In genomic region chr17:7887482-7888183, GRCh38 we compare ENCODE assay signal across 1 cellular context.
TF ChIP-seq lines count a peak whose summit lies in the region.

No MANE protein-coding gene starts in this region.

TF ChIP-seq in SK-N-SH, 30 proteins besides CTCF, POLR2A, EP300 and RAD21 (continued from another document):
- no peak for TF ChIP-seq REST (IDR thresholded peaks at IDR 0.05; ENCODE audit: low read depth, low read length)
- no peak for TF ChIP-seq IRF3 (IDR thresholded peaks at IDR 0.05; ENCODE audit: low read depth, low read length)
- TF ChIP-seq TEAD4 (IDR thresholded peaks at IDR 0.05; ENCODE audit: borderline replicate concordance, insufficient read depth): no peak
- peak; percentile 79 for TF ChIP-seq GATA2 (CRISPR knock-in tag; IDR thresholded peaks at IDR 0.05)
- TF ChIP-seq JUND (IDR thresholded peaks at IDR 0.05): no peak
- TF ChIP-seq FOSL2 (IDR thresholded peaks at IDR 0.05; ENCODE audit: borderline replicate concordance, low read depth): no peak
- TF ChIP-seq ELF1 (IDR thresholded peaks at IDR 0.05): no peak
- TF ChIP-seq MAX (IDR thresholded peaks at IDR 0.05; ENCODE audit: low read depth): no peak
- TF ChIP-seq FOXM1 (IDR thresholded peaks at IDR 0.05; ENCODE audit: low read depth): no peak
- peak; percentile 51; the same call in 1 of the 2 replicates for TF ChIP-seq TAF1 (IDR thresholded peaks at IDR 0.05; ENCODE audit: borderline replicate concordance, low read depth, low read length)
- peak; percentile 69 for TF ChIP-seq CHD2 (IDR thresholded peaks at IDR 0.05; ENCODE audit: low read length, partially characterized antibody)
- TF ChIP-seq MEF2A (IDR thresholded peaks at IDR 0.05; ENCODE audit: borderline replicate concordance, low read depth): no peak
- peak; percentile 43 for TF ChIP-seq PBX3 (IDR thresholded peaks at IDR 0.05)
- TF ChIP-seq MXI1 (IDR thresholded peaks at IDR 0.05; ENCODE audit: low read depth, low read length): no peak; the same call in 1 of the 2 replicates
- peak; percentile 47; the same call in 1 of the 2 replicates for TF ChIP-seq YY1 (IDR thresholded peaks at IDR 0.05; ENCODE audit: low read depth)
- no peak for TF ChIP-seq GABPA (IDR thresholded peaks at IDR 0.05; ENCODE audit: low read depth)
- no peak for TF ChIP-seq ZBTB33 (IDR thresholded peaks at IDR 0.05; ENCODE audit: borderline replicate concordance, low read depth)
- TF ChIP-seq POLR2AphosphoS5 (IDR thresholded peaks at IDR 0.05; ENCODE audit: low read depth, low read length): peak; percentile 62; the same call in 1 of the 2 replicates
- no peak for TF ChIP-seq RXRA (IDR thresholded peaks at IDR 0.05; ENCODE audit: borderline replicate concordance, low read depth)
- TF ChIP-seq EZH2phosphoT487 (IDR thresholded peaks at IDR 0.05; ENCODE audit: borderline replicate concordance, low read depth): no peak
- no peak for TF ChIP-seq USF1 (IDR thresholded peaks at IDR 0.05; ENCODE audit: borderline replicate concordance, low read depth)
- no peak for TF ChIP-seq RFX5 (IDR thresholded peaks at IDR 0.05; ENCODE audit: low read length)
- no peak for TF ChIP-seq RCOR1 (IDR thresholded peaks at IDR 0.05; ENCODE audit: low read length)
- TF ChIP-seq NFIC (IDR thresholded peaks at IDR 0.05; ENCODE audit: borderline replicate concordance): peak; percentile 78
